8 cellular contexts compared by ENCODE assay signal in the genomic region with DNA sequence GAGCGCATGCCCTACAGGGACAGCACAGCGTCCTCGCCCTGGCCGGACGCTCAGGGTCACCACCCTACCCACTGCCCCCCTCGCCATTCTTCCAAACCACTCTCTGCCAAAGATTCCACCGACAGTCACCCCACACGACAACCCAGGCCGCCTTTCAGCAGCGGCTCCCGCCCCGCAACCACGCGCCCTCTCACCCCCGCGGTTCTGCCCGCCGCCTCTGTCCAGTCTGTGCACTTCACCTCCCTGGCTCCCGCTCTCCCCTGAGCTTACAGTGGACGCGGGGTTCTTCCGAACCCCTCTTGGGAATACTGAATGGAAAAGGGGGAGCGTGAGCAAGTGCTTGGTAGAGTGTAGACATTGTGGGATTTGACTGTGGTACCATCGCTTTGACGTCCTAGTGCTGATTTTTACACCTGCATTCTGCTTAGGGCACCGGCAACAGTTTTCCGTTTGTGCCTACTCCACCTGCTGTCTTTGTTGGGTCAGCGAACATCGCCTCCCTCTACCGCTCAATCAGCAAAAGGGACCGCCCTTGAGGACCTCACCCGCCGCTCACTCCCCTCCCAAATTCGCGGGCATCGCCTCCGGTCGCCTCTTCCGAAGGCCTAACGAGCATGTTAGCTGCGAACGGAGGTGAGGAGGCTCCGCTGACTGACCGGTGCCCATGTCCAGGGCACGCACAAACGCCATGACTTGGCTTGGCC.
DNase-seq lines count a peak whose midpoint lies in the region; ATAC-seq, FAIRE-seq and TF ChIP-seq lines count a peak whose summit lies in the region.
"Not testable (repeated sequence)": the region's sequence is repeated elsewhere in the genome, so short reads cannot be mapped to it uniquely, and the experiment has no call there.

No MANE protein-coding gene starts in this region.

- DNase-seq in A549 (ENCODE audit: low read depth in 1 of 2, low spot score in 1 of 2); mammary epithelial cell: not testable (repeated sequence)
- peak; percentile 65 for DNase-seq in activated CD4-positive, alpha-beta T cell treated with anti-CD3 and anti-CD28 coated beads, Interleukin-2, amount 10 ng/mL, durations not matched to agents 24 days and 14 days
- DNase-seq in activated effector memory CD4-positive, alpha-beta T cell treated with Interleukin-2 at 50 U/mL for 16 hours = peak; percentile 5
- peak; percentile 51 for DNase-seq in Right ventricle myocardium inferior (ENCODE audit: missing footprints)
- DNase-seq in naive thymus-derived CD8-positive, alpha-beta T cell = peak in 4 of 10 donors; percentile 11 to 36 (median 31)
- peak; percentile 9 for DNase-seq in stimulated activated CD4-positive, alpha-beta T cell treated with anti-CD3 and anti-CD28 coated beads, Interleukin-4, amount 100 ng/mL, for 24 hours

- H3K79me2 ChIP-seq in mammary epithelial cell (ENCODE audit: insufficient read depth, low read length) = not testable (repeated sequence)

- peak overlapping the region; percentile 48 for H3K4me2 ChIP-seq in A549
- peak overlapping the region; percentile 42 for H3K4me2 ChIP-seq in mammary epithelial cell (ENCODE audit: insufficient read depth, low read depth, low read length)

- TF ChIP-seq EP300 in A549 (IDR thresholded peaks at IDR 0.05) = not testable (repeated sequence)

- H3K27ac ChIP-seq in A549; HUES6 (ENCODE audit: low read depth, low read length); mammary epithelial cell (ENCODE audit: insufficient read depth, low read depth, low read length): not testable (repeated sequence)

- CTCF ChIA-PET in A549 (lab: Yijun Ruan, JAX); mammary epithelial cell (lab: Charles Lee; ENCODE audit: low non-redundant PET): not testable (repeated sequence)

- not testable (repeated sequence) for H3K4me1 Mint-ChIP-seq in activated CD4-positive, alpha-beta T cell treated with anti-CD3 and anti-CD28 coated beads, Interleukin-2, amount 10 ng/mL, durations not matched to agents 24 days and 14 days
- peaks cover 5 to 20% (median 15%) of the 10 kb centered on the region in 4 donors for H3K4me1 Mint-ChIP-seq in naive thymus-derived CD8-positive, alpha-beta T cell

- not testable (repeated sequence) for H4K20me1 ChIP-seq in mammary epithelial cell (ENCODE audit: insufficient read depth, low read length)

- not testable (repeated sequence) for FAIRE-seq in A549 (lab: Jason Lieb, UNC)

- H3K9me3 ChIP-seq in A549; HUES6 (ENCODE audit: control insufficient read depth, insufficient read depth, low read depth, low read length); mammary epithelial cell (replicated peaks; ENCODE audit: insufficient read depth, low read length): not testable (repeated sequence)

- TF ChIP-seq CTCF in A549 (IDR thresholded peaks at IDR 0.05); mammary epithelial cell (conservative IDR thresholded peaks at IDR 0.05 in 1 of 2, IDR thresholded peaks at IDR 0.05 in 1 of 2; ENCODE audit: extremely low read depth in 1 of 2, insufficient read depth in 1 of 2, low read depth in 1 of 2, low read length in 2 of 2): not testable (repeated sequence)

- H3K9me3 Mint-ChIP-seq in activated CD4-positive, alpha-beta T cell treated with anti-CD3 and anti-CD28 coated beads, Interleukin-2, amount 10 ng/mL, durations not matched to agents 24 days and 14 days; naive thymus-derived CD8-positive, alpha-beta T cell: not testable (repeated sequence)

- in situ Hi-C loops in mammary epithelial cell (cut with MboI; ENCODE audit: low sequenced_read_pairs in 2 of 2) = not testable (repeated sequence)

- TF ChIP-seq RAD21 in A549 (conservative IDR thresholded peaks at IDR 0.05 in 1 of 2, IDR thresholded peaks at IDR 0.05 in 1 of 2) = not testable (repeated sequence)

- not testable (repeated sequence) for H3K9ac ChIP-seq in HUES6 (ENCODE audit: low read length); mammary epithelial cell (ENCODE audit: insufficient read depth, low read length)

- TF ChIP-seq POLR2A in A549 (IDR thresholded peaks at IDR 0.05; ENCODE audit: low read length) = not testable (repeated sequence)

- dilution Hi-C loops in mammary epithelial cell (cut with HindIII; ENCODE audit: low sequenced_read_pairs) = not testable (repeated sequence)

- H2AFZ ChIP-seq in mammary epithelial cell (ENCODE audit: low read depth, low read length) = peak overlapping the region; percentile 39

- peaks cover 21% of the 10 kb centered on the region for H3K27me3 Mint-ChIP-seq in activated CD4-positive, alpha-beta T cell treated with anti-CD3 and anti-CD28 coated beads, Interleukin-2, amount 10 ng/mL, durations not matched to agents 24 days and 14 days
- not testable (repeated sequence) for H3K27me3 Mint-ChIP-seq in naive thymus-derived CD8-positive, alpha-beta T cell

- WGBS in A549 (ENCODE audit: missing lambda C conversion rate) = 44% methylated on average over 12 of the region's 46 CpGs
- 16% methylated on average over 20 of the region's 46 CpGs for WGBS in mammary epithelial cell (ENCODE audit: low coverage, missing lambda C conversion rate)

- H3K36me3 Mint-ChIP-seq in activated CD4-positive, alpha-beta T cell treated with anti-CD3 and anti-CD28 coated beads, Interleukin-2, amount 10 ng/mL, durations not matched to agents 24 days and 14 days (ENCODE audit: low read depth); naive thymus-derived CD8-positive, alpha-beta T cell: not testable (repeated sequence)

- H3K4me3 Mint-ChIP-seq in activated CD4-positive, alpha-beta T cell treated with anti-CD3 and anti-CD28 coated beads, Interleukin-2, amount 10 ng/mL, durations not matched to agents 24 days and 14 days = peak overlapping the region; percentile 78
- H3K4me3 Mint-ChIP-seq in naive thymus-derived CD8-positive, alpha-beta T cell = peak overlapping the region; percentile 78 to 88 (median 84)

- not testable (repeated sequence) for BruUV-seq in mammary epithelial cell (replicated peaks; lab: Mats Ljungman, UMichigan)

- 0 out of 6 replicates have a peak, but pooled peaks of 1 of the 2 experiments have one; percentile 41 for ATAC-seq in A549
- not testable (repeated sequence) for ATAC-seq in Right ventricle myocardium inferior
- peak; percentile 25 to 41 for ATAC-seq in naive thymus-derived CD8-positive, alpha-beta T cell

- not testable (repeated sequence) for H3K4me1 ChIP-seq in A549; HUES6 (ENCODE audit: control insufficient read depth, insufficient read depth, low read length); mammary epithelial cell (ENCODE audit: insufficient read depth, low read length)

- peaks cover 24% of the 10 kb centered on the region for H3K27me3 ChIP-seq in HUES6 (ENCODE audit: control insufficient read depth, insufficient read depth, low read length)
- not testable (repeated sequence) for H3K27me3 ChIP-seq in mammary epithelial cell (ENCODE audit: insufficient read depth, low read length)

- POLR2A ChIA-PET in A549 (lab: Yijun Ruan, JAX); naive thymus-derived CD8-positive, alpha-beta T cell (lab: Charles Lee): not testable (repeated sequence)

- not testable (repeated sequence) for H3K36me3 ChIP-seq in HUES6 (ENCODE audit: control insufficient read depth, insufficient read depth, low read length); mammary epithelial cell (ENCODE audit: insufficient read depth, low read length)

- peak overlapping the region; percentile 33; the same call in 1 of the 3 replicates for H3K4me3 ChIP-seq in A549
- H3K4me3 ChIP-seq in HUES6 (ENCODE audit: low read depth, low read length) = peak overlapping the region; percentile 51; the same call in 1 of the 2 replicates
- peak overlapping the region in 2 of 3 experiments; percentile 11 to 18 for H3K4me3 ChIP-seq in mammary epithelial cell (replicated peaks in 1 of 3; ENCODE audit: insufficient read depth in 1 of 3, low read depth in 2 of 3, low read length in 3 of 3)

- H3K27ac Mint-ChIP-seq in activated CD4-positive, alpha-beta T cell treated with anti-CD3 and anti-CD28 coated beads, Interleukin-2, amount 10 ng/mL, durations not matched to agents 24 days and 14 days = not testable (repeated sequence)
- H3K27ac Mint-ChIP-seq in naive thymus-derived CD8-positive, alpha-beta T cell = peak overlapping the region in 8 of 10 donors; percentile 23 to 72 (median 45)

- intact Hi-C loops in activated CD4-positive, alpha-beta T cell treated with anti-CD3 and anti-CD28 coated beads, Interleukin-2, amount 10 ng/mL, durations not matched to agents 24 days and 14 days (cut with micrococcal nuclease); mammary epithelial cell (cut with micrococcal nuclease); Right ventricle myocardium inferior (cut with DNase I): not testable (repeated sequence)
